ENCODE assay signal across 1 cellular context in genomic region chr5:115295775-115296129, GRCh38.
TF ChIP-seq lines count a peak whose summit lies in the region.

No MANE protein-coding gene starts in this region.

TF ChIP-seq in K562, 482 proteins besides CTCF, POLR2A, EP300 and RAD21 (continued from another document):
- no peak for TF ChIP-seq CEBPB (tag; IDR thresholded peaks at IDR 0.05)
- no peak for TF ChIP-seq ZBTB2 (IDR thresholded peaks at IDR 0.05)
- no peak for TF ChIP-seq CBX8 (IDR thresholded peaks at IDR 0.05; ENCODE audit: borderline replicate concordance, extremely low read depth, low read depth, low read length, poor library complexity, severe bottlenecking)
TF ChIP-seq in K562: peak in this region for 0.
